8 cellular contexts compared by ENCODE assay signal in the genomic region with DNA sequence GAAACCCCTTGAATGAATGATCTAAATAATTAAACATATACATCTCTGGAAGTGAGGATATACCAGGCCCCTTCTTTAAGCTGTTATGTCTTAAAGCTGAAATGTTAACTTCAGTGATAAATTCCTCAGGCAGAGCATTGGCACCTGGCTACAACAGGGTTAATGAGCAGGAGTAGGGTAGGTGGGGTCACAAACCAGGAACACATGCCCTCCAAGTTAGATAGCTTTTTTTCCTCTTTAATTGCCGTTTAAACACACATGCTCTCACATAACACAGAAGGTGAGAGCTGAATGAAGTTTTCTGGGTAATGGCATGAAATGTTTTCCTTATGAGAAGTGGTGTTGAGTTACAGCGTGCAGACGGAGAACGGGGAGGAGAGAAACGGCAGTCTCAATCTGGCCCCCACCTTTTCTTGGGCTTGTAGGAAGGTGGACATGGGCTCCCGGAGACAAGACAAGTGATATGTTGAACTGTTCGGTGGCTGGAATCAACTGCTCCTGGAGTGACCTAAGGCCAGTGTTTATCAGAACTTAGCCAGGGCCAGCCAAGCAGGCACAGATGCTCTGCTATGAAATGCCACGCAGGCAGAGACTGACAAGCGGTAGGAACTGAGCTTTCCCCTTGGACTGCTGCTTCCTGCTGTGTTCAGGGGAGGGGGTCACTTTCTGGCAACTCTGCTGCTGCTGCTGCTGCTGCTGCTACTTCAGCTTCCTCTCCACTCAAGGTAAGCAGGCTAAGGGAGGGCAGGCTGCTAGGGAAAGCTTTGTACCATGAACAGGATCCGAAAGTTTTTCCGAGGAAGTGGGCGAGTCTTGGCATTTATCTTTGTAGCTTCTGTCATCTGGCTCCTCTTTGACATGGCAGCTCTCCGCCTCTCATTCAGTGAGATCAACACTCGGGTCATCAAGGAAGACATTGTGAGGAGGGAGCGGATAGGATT. TPM values are rescaled to one million over a fixed set of nuclear protein-coding genes. Genes with fewer than 3 reads are reported as not detected.
DNase-seq lines count a peak whose midpoint lies in the region; ATAC-seq, FAIRE-seq and TF ChIP-seq lines count a peak whose summit lies in the region.

A gene with protein sequence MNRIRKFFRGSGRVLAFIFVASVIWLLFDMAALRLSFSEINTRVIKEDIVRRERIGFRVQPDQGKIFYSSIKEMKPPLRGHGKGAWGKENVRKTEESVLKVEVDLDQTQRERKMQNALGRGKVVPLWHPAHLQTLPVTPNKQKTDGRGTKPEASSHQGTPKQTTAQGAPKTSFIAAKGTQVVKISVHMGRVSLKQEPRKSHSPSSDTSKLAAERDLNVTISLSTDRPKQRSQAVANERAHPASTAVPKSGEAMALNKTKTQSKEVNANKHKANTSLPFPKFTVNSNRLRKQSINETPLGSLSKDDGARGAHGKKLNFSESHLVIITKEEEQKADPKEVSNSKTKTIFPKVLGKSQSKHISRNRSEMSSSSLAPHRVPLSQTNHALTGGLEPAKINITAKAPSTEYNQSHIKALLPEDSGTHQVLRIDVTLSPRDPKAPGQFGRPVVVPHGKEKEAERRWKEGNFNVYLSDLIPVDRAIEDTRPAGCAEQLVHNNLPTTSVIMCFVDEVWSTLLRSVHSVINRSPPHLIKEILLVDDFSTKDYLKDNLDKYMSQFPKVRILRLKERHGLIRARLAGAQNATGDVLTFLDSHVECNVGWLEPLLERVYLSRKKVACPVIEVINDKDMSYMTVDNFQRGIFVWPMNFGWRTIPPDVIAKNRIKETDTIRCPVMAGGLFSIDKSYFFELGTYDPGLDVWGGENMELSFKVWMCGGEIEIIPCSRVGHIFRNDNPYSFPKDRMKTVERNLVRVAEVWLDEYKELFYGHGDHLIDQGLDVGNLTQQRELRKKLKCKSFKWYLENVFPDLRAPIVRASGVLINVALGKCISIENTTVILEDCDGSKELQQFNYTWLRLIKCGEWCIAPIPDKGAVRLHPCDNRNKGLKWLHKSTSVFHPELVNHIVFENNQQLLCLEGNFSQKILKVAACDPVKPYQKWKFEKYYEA (plus strand): TSS at position 394 of the 941 bp plus-strand sequence. CDS start 378 bp downstream, at position 772.

- H3K27ac Mint-ChIP-seq in effector memory CD8-positive, alpha-beta T cell = no peak within 1 kb of the TSS

- H3K9me3 ChIP-seq in neuron (ENCODE audit: low read length) = no peaks in the 10 kb centered on the region

- no peaks in the 10 kb centered on the region for H3K36me3 ChIP-seq in neuron (ENCODE audit: insufficient read depth, low read length)

- no peak within 1 kb of the TSS for H3K4me3 Mint-ChIP-seq in effector memory CD8-positive, alpha-beta T cell

- no peak for TF ChIP-seq CTCF in fibroblast of mammary gland (conservative IDR thresholded peaks at IDR 0.05; ENCODE audit: control insufficient read depth, insufficient read depth, low read depth, low read length)

- no peaks in the 10 kb centered on the region for H3K36me3 Mint-ChIP-seq in effector memory CD8-positive, alpha-beta T cell (ENCODE audit: insufficient read depth)

- peaks cover 2% of the 10 kb centered on the region for H3K27me3 ChIP-seq in neuron (ENCODE audit: insufficient read depth, low read length)

- H3K4me1 ChIP-seq in neuron (ENCODE audit: insufficient read depth, low read length) = peaks cover 8% of the 10 kb centered on the region

- ATAC-seq in effector memory CD8-positive, alpha-beta T cell (replicated peaks) = no peak

- peaks cover 0 to 8% of the 10 kb centered on the region in 2 donors for H3K4me1 Mint-ChIP-seq in effector memory CD8-positive, alpha-beta T cell (ENCODE audit: low read depth in 2 of 2)

- H3K9me3 Mint-ChIP-seq in effector memory CD8-positive, alpha-beta T cell = no peaks in the 10 kb centered on the region

- DNase-seq in Daoy (ENCODE audit: low read depth) = peak; percentile 11
- DNase-seq in NCI-H748 treated with DMSO at 0.1 percent for 48 hours (lab: John Stamatoyannopoulos, UW) = peak; percentile 28
- DNase-seq in fibroblast of mammary gland (ENCODE audit: low read depth) = peak; percentile 64
- DNase-seq in effector memory CD8-positive, alpha-beta T cell = no peak
- DNase-seq in amygdala (lab: John Stamatoyannopoulos, UW) = no peak
- no peak for DNase-seq in epidermal melanocyte (ENCODE audit: insufficient read length, low spot score)
- no peak for DNase-seq in GM19239 (ENCODE audit: insufficient read length, low spot score)

- H3K4me3 ChIP-seq in fibroblast of mammary gland (ENCODE audit: control insufficient read depth, low read depth, low read length) = peak within 1 kb of the TSS; percentile 56
- peak within 1 kb of the TSS; percentile 24 for H3K4me3 ChIP-seq in neuron (ENCODE audit: low read length)

- FAIRE-seq in GM19239 (lab: Jason Lieb, UNC) = no peak

- no peaks in the 10 kb centered on the region for H3K27me3 Mint-ChIP-seq in effector memory CD8-positive, alpha-beta T cell

- no peak within 1 kb of the TSS for H2AFZ ChIP-seq in neuron (ENCODE audit: low read depth, low read length)

RNA-seq across cellular contexts. Expression of the gene that starts here (rescaled TPM):
- under 0.01 and 0.03 TPM in 2 replicates for total RNA-seq in Daoy (2014; rRNA removed; shearing (Covaris generic))

Comparison
In these comparisons a context has a peak if more than half of its experiments do, and no peak if none do; other contexts are left out.
1. Peak in DNase-seq in Daoy; RNA of the gene not detected or under 1 TPM.
2. DNase-seq: peak in NCI-H748 treated with DMSO at 0.1 percent for 48 hours (single experiment) and fibroblast of mammary gland (single experiment); none in effector memory CD8-positive, alpha-beta T cell (0 of 3), amygdala (0 of 56), epidermal melanocyte (single experiment) and GM19239 (single experiment).